In genomic region chr18:74266161-74266560, GRCh38 we compare ENCODE assay signal across 24 cellular contexts. TPM values are rescaled to one million over a fixed set of nuclear protein-coding genes. Genes with fewer than 3 reads are reported as not detected.
DNase-seq lines count a peak whose midpoint lies in the region; ATAC-seq, FAIRE-seq and TF ChIP-seq lines count a peak whose summit lies in the region.
"Had no signal": no experiment of that assay in that cellular context is flagged by ENCODE, and none has a peak within 500 bp of the region (broad histone marks: within the 10 kb centered on the region; RNA-seq: fewer than 3 reads in every experiment).

No MANE protein-coding gene starts in this region.

- H3K4me3 ChIP-seq in GM23338: no peak overlapping the region
- no peak overlapping the region for H3K4me3 ChIP-seq in fibroblast of mammary gland (ENCODE audit: control insufficient read depth, low read depth, low read length)
- no peak overlapping the region for H3K4me3 ChIP-seq in pancreas
- no peak overlapping the region for H3K4me3 ChIP-seq in transverse colon
- H3K4me3 ChIP-seq: ascending aorta, colonic mucosa, MG63, prostate gland had no signal

- H4K20me1 ChIP-seq in GM23338 (replicated peaks; ENCODE audit: insufficient read depth): peaks cover 9% of the 10 kb centered on the region

- 29 to 31% methylated on average over 9 of the region's 9 CpGs for WGBS in pancreas, 2 donors
- WGBS in transverse colon (ENCODE audit: low coverage in 1 of 2), 2 donors: 67 to 74% methylated on average over 8 to 9 of the region's 9 CpGs

- intact Hi-C loops in pancreas (cut with DNase I): no loop called here
- intact Hi-C loops in transverse colon (cut with DNase I; ENCODE audit: low total_unique reads): no loop called here

- H3K27ac Mint-ChIP-seq in GM23338 (peak overlapping the region; percentile 30; the same call in 1 of the 2 replicates), WTC11 (peak overlapping the region; percentile 64), glutamatergic neuron (ENCODE audit: unreplicated experiment) (no peak overlapping the region)
- H3K27ac Mint-ChIP-seq: activated CD8-positive, alpha-beta T cell treated with anti-CD3 and anti-CD28 coated beads, Interleukin-2, amount 10 ng/mL, durations not matched to agents 7 days and 5 days; activated naive CD4-positive, alpha-beta T cell treated with anti-CD3 and anti-CD28 coated beads for 36 hours; activated T-cell treated with anti-CD3 and anti-CD28 coated beads, Interleukin-2, amount 50 U/mL, for 24 hours; CD8-positive, alpha-beta memory T cell had no signal

- H3K36me3 ChIP-seq in GM23338 (ENCODE audit: insufficient read depth): no peaks in the 10 kb centered on the region; the same call in 1 of the 2 replicates
- H3K36me3 ChIP-seq in pancreas: peaks cover 0 to 29% (median 5%) of the 10 kb centered on the region in 3 donors
- peaks cover 0 to 8% (median 4%) of the 10 kb centered on the region in 4 donors for H3K36me3 ChIP-seq in transverse colon
- H3K36me3 ChIP-seq: colonic mucosa, MG63, prostate gland had no signal

- TF ChIP-seq EP300 in transverse colon (IDR thresholded peaks at IDR 0.05; ENCODE audit: low read depth): no peak

- no peaks in the 10 kb centered on the region for H3K9me2 ChIP-seq in GM23338 (ENCODE audit: insufficient read depth)

- no peak overlapping the region for H2AFZ ChIP-seq in GM23338

- H3K27me3 ChIP-seq in GM23338 (ENCODE audit: insufficient read depth): no peaks in the 10 kb centered on the region
- H3K27me3 ChIP-seq in pancreas: no peaks in the 10 kb centered on the region
- H3K27me3 ChIP-seq in transverse colon: no peaks in the 10 kb centered on the region
- H3K27me3 ChIP-seq: ascending aorta, colonic mucosa, MG63 had no signal

- H3K36me3 Mint-ChIP-seq in GM23338 (ENCODE audit: low read depth): peaks cover 55% of the 10 kb centered on the region
- peaks cover 52% of the 10 kb centered on the region for H3K36me3 Mint-ChIP-seq in WTC11
- no peaks in the 10 kb centered on the region for H3K36me3 Mint-ChIP-seq in glutamatergic neuron (ENCODE audit: unreplicated experiment)

- H3K9me3 Mint-ChIP-seq in GM23338 (no peaks in the 10 kb centered on the region), WTC11 (no peaks in the 10 kb centered on the region), glutamatergic neuron (ENCODE audit: unreplicated experiment) (peaks cover 4% of the 10 kb centered on the region)
- H3K9me3 Mint-ChIP-seq: activated naive CD4-positive, alpha-beta T cell treated with anti-CD3 and anti-CD28 coated beads for 36 hours; activated T-cell treated with anti-CD3 and anti-CD28 coated beads, Interleukin-2, amount 50 U/mL, for 24 hours; CD8-positive, alpha-beta memory T cell had no signal

- no peaks in the 10 kb centered on the region for H3F3A ChIP-seq in GM23338 (replicated peaks; ENCODE audit: low read depth)

- no peak for FAIRE-seq in pancreas (lab: Jason Lieb, UNC)

- POLR2A ChIA-PET in WTC11 (lab: Charles Lee): no interaction called here

- DNase-seq in GM23338 (ENCODE audit: low spot score) (no peak), WTC11 (ENCODE audit: low spot score) (no peak), fibroblast of mammary gland (ENCODE audit: low read depth) (peak; percentile 21), pancreas (no peak), glutamatergic neuron (no peak), transverse colon (no peak)
- DNase-seq: activated CD8-positive, alpha-beta T cell treated with anti-CD3 and anti-CD28 coated beads, Interleukin-2, amount 10 ng/mL, durations not matched to agents 7 days and 5 days; activated naive CD4-positive, alpha-beta T cell treated with anti-CD3 and anti-CD28 coated beads for 36 hours; activated T-cell treated with anti-CD3 and anti-CD28 coated beads, Interleukin-2, amount 50 U/mL, for 24 hours; CD8-positive, alpha-beta memory T cell; colonic mucosa; foreskin fibroblast; left cardiac atrium; MG63; NCI-H1436; NCI-H69; SIG-M5; stimulated activated CD8-positive, alpha-beta memory T cell treated with anti-CD3 and anti-CD28 coated beads, Interleukin-4, amount 100 ng/mL, for 48 hours; T-helper 2 cell had no signal

- ATAC-seq in GM23338: no peak
- ATAC-seq in WTC11: no peak
- ATAC-seq in pancreas: peak; percentile 68 to 84 (median 72)
- ATAC-seq in GM18873 (IDR thresholded peaks at IDR 0.05; ENCODE audit: low FRiP score, unreplicated experiment): no peak
- ATAC-seq in HG03159 (IDR thresholded peaks at IDR 0.05; ENCODE audit: unreplicated experiment): no peak
- ATAC-seq: activated CD8-positive, alpha-beta T cell treated with anti-CD3 and anti-CD28 coated beads, Interleukin-2, amount 10 ng/mL, durations not matched to agents 7 days and 5 days; left cardiac atrium had no signal

- H3K27ac ChIP-seq in GM23338 (ENCODE audit: low read depth): no peak overlapping the region
- H3K27ac ChIP-seq in pancreas: peak overlapping the region in 1 of 4 donors; percentile 42
- no peak overlapping the region for H3K27ac ChIP-seq in transverse colon
- H3K27ac ChIP-seq: ascending aorta, colonic mucosa, prostate gland had no signal

- no peaks in the 10 kb centered on the region for H3K9me3 ChIP-seq in pancreas
- H3K9me3 ChIP-seq in transverse colon: no peaks in the 10 kb centered on the region
- H3K9me3 ChIP-seq: ascending aorta, colonic mucosa, MG63, prostate gland had no signal

- no peak for TF ChIP-seq POLR2A in transverse colon (IDR thresholded peaks at IDR 0.05)

- H3K4me1 Mint-ChIP-seq in GM23338 (peaks cover 28% of the 10 kb centered on the region), WTC11 (peaks cover 35% of the 10 kb centered on the region), glutamatergic neuron (ENCODE audit: low read depth, unreplicated experiment) (peaks cover 10% of the 10 kb centered on the region)

- no peaks in the 10 kb centered on the region; the same call in 1 of the 2 replicates for H3K4me1 ChIP-seq in GM23338 (ENCODE audit: insufficient read depth)
- peaks cover 0 to 17% (median 10%) of the 10 kb centered on the region in 3 donors for H3K4me1 ChIP-seq in pancreas
- peaks cover 0 to 8% (median 0%) of the 10 kb centered on the region in 4 donors for H3K4me1 ChIP-seq in transverse colon
- H3K4me1 ChIP-seq: ascending aorta, colonic mucosa, prostate gland had no signal

- CTCF ChIA-PET in WTC11 (lab: Charles Lee): no interaction called here

- in situ Hi-C loops in transverse colon (cut with MboI; ENCODE audit: low pct_ligation_motif_present in 1 of 4, low pct_unique_long_range_greater_than_20kb in 1 of 4, low sequenced_read_pairs in 3 of 4): no loop called here

- TF ChIP-seq CTCF in GM23338 (conservative IDR thresholded peaks at IDR 0.05; ENCODE audit: low read depth in 2 of 2) (no peak), WTC11 (IDR thresholded peaks at IDR 0.05) (no peak), fibroblast of mammary gland (conservative IDR thresholded peaks at IDR 0.05; ENCODE audit: control insufficient read depth, insufficient read depth, low read depth, low read length) (no peak), pancreas (IDR thresholded peaks at IDR 0.05) (no peak), glutamatergic neuron (IDR thresholded peaks at IDR 0.05; ENCODE audit: partially characterized antibody, unreplicated experiment) (no peak), transverse colon (IDR thresholded peaks at IDR 0.05) (no peak)

- peaks cover 52% of the 10 kb centered on the region for H3K79me2 ChIP-seq in GM23338 (replicated peaks; ENCODE audit: insufficient read depth)

- H3K4me2 ChIP-seq in GM23338: no peak overlapping the region

- H3K27me3 Mint-ChIP-seq in GM23338 (ENCODE audit: insufficient read depth, low read depth, poor library complexity): peaks cover 4% of the 10 kb centered on the region
- H3K27me3 Mint-ChIP-seq in WTC11 (ENCODE audit: low read depth): no peaks in the 10 kb centered on the region
- no peaks in the 10 kb centered on the region for H3K27me3 Mint-ChIP-seq in glutamatergic neuron (ENCODE audit: unreplicated experiment)
- H3K27me3 Mint-ChIP-seq: activated T-cell treated with anti-CD3 and anti-CD28 coated beads, Interleukin-2, amount 50 U/mL, for 24 hours; CD8-positive, alpha-beta memory T cell had no signal

- H3K4me3 Mint-ChIP-seq in GM23338 (no peak overlapping the region), WTC11 (no peak overlapping the region), glutamatergic neuron (ENCODE audit: unreplicated experiment) (no peak overlapping the region)
- H3K4me3 Mint-ChIP-seq: activated CD8-positive, alpha-beta T cell treated with anti-CD3 and anti-CD28 coated beads, Interleukin-2, amount 10 ng/mL, durations not matched to agents 7 days and 5 days; activated naive CD4-positive, alpha-beta T cell treated with anti-CD3 and anti-CD28 coated beads for 36 hours; activated T-cell treated with anti-CD3 and anti-CD28 coated beads, Interleukin-2, amount 50 U/mL, for 24 hours; CD8-positive, alpha-beta memory T cell had no signal

TF ChIP-seq in GM23338, 12 proteins besides CTCF, POLR2A, EP300 and RAD21 (continues in another document):
- TF ChIP-seq POLR2AphosphoS5 (IDR thresholded peaks at IDR 0.05; ENCODE audit: low read depth): no peak

TF ChIP-seq in WTC11, 78 proteins besides CTCF, POLR2A, EP300 and RAD21 (continues in another document):
- TF ChIP-seq KAT7 (CRISPR knock-in tag; IDR thresholded peaks at IDR 0.05; ENCODE audit: borderline replicate concordance): no peak
- no peak for TF ChIP-seq NR2C2 (CRISPR knock-in tag; IDR thresholded peaks at IDR 0.05)
- TF ChIP-seq TEAD1 (CRISPR knock-in tag; IDR thresholded peaks at IDR 0.05): no peak
- no peak for TF ChIP-seq USF2 (CRISPR knock-in tag; IDR thresholded peaks at IDR 0.05)
- TF ChIP-seq RORB (CRISPR knock-in tag; IDR thresholded peaks at IDR 0.05): no peak
- no peak for TF ChIP-seq ZNF219 (CRISPR knock-in tag; IDR thresholded peaks at IDR 0.05; ENCODE audit: borderline replicate concordance)
- TF ChIP-seq HMGA2 (CRISPR knock-in tag; IDR thresholded peaks at IDR 0.05): no peak

RNA-seq across cellular contexts. Expression of gene CYB5A, which starts 25.6 kb away (rescaled TPM):
- total RNA-seq in GM23338 (2014; rRNA removed; shearing (Covaris generic)): 122 and 136 TPM in 2 replicates
- 274 and 283 TPM in 2 replicates for polyA plus RNA-seq in GM23338 (2016; fragmentation: Nextera tagmentation; extraction: Ambion mirVana)
- total RNA-seq in WTC11 (2021): 127 to 170 TPM (median 159 TPM) in 3 replicates
- total RNA-seq in pancreas: 100 to 1,000 TPM; 120 to 228 (median 177) TPM
- 100 to 1,000 TPM; 135 to 178 TPM for polyA plus RNA-seq in pancreas
- total RNA-seq in glutamatergic neuron (ENCODE audit: unreplicated experiment): 28.3 TPM
- total RNA-seq in transverse colon: 100 to 1,000 TPM in 3 of 4 donors, 10 to 100 TPM in 1; 34.0 to 236 (median 173) TPM

RNA-seq across cellular contexts. Expression of gene C18orf63, which starts 49.5 kb away (rescaled TPM):
- not detected in 2 replicates for total RNA-seq in GM23338 (2014; rRNA removed; shearing (Covaris generic))
- not detected in 2 replicates for polyA plus RNA-seq in GM23338 (2016; fragmentation: Nextera tagmentation; extraction: Ambion mirVana)
- total RNA-seq in WTC11 (2021): not detected in 3 replicates
- not detected for total RNA-seq in pancreas
- polyA plus RNA-seq in pancreas: not detected
- total RNA-seq in glutamatergic neuron (ENCODE audit: unreplicated experiment): not detected
- total RNA-seq in transverse colon: not detected
- total RNA-seq: activated CD8-positive, alpha-beta T cell treated with anti-CD3 and anti-CD28 coated beads, Interleukin-2, amount 10 ng/mL, durations not matched to agents 7 days and 5 days; activated naive CD4-positive, alpha-beta T cell treated with anti-CD3 and anti-CD28 coated beads for 36 hours; ascending aorta; CD8-positive, alpha-beta memory T cell; colonic mucosa; left cardiac atrium had no signal
- polyA plus RNA-seq: CD8-positive, alpha-beta memory T cell; neural cell had no signal

Comparison
In these comparisons a context has a peak if more than half of its experiments do, and no peak if none do; other contexts are left out.
1. ATAC-seq: peak in pancreas (4 of 4); none in GM23338 (single experiment), WTC11 (single experiment), GM18873 (single experiment) and HG03159 (single experiment).